ENCODE assay signal across 30 cellular contexts in the genomic region with DNA sequence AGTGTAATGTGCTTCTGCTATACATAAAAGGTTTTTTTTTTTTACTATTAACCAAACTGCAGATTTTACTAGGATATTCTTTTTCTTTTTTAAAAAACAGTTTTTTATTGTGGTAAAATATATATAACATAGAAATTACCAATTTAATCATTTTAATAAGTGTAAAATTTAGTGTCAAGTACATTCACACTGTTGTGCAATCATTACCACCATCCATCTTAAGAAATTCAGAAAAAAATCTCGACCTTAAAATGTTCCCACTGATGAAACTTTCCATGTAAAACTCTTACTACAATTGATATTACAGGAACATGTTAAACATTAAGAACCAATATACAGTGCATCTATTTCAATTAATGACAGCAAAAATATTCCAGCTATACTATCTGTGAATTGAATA.
"Had no signal": no experiment of that assay in that cellular context is flagged by ENCODE, and none has a peak within 500 bp of the region (broad histone marks: within the 10 kb centered on the region; RNA-seq: fewer than 3 reads in every experiment).

No MANE protein-coding gene starts in this region.

- H3K9me3 ChIP-seq: gastrocnemius medialis, heart left ventricle had no signal

- H3K27ac ChIP-seq: brain microvascular endothelial cell, coronary artery, dorsolateral prefrontal cortex, gastrocnemius medialis, heart left ventricle, WERI-Rb-1 had no signal

- H3K36me3 ChIP-seq: brain microvascular endothelial cell, gastrocnemius medialis, heart left ventricle, WERI-Rb-1 had no signal

- DNase-seq: activated CD4-positive, alpha-beta memory T cell treated with anti-CD3 and anti-CD28 coated beads for 36 hours; activated CD4-positive, alpha-beta T cell treated with anti-CD3 and anti-CD28 coated beads for 36 hours; activated CD4-positive, alpha-beta T cell treated with anti-CD3 and anti-CD28 coated beads, Interleukin-2, amount 10 ng/mL, durations not matched to agents 24 days and 14 days; activated CD4-positive, CD25-positive, alpha-beta regulatory T cell; activated CD4-positive, CD25-positive, alpha-beta regulatory T cell treated with anti-CD3 and anti-CD28 coated beads, Interleukin-2, amount 50 U/mL, for 72 hours; activated CD8-positive, alpha-beta memory T cell treated with anti-CD3 and anti-CD28 coated beads, Interleukin-2, amount 10 ng/mL, durations not matched to agents 7 days and 5 days; activated CD8-positive, alpha-beta memory T cell treated with anti-CD3 and anti-CD28 coated beads, Interleukin-2, amount 50 U/mL, for 4 hours; activated CD8-positive, alpha-beta T cell treated with anti-CD3 and anti-CD28 coated beads, Interleukin-2, amount 10 ng/mL, durations not matched to agents 7 days and 5 days; activated effector memory CD4-positive, alpha-beta T cell treated with anti-CD3 and anti-CD28 coated beads, Interleukin-2, amount 50 U/mL, for 16 hours; activated naive CD4-positive, alpha-beta T cell; activated naive CD4-positive, alpha-beta T cell treated with anti-CD3 and anti-CD28 coated beads, Interleukin-2, amount 10 ng/mL, durations not matched to agents 7 days and 5 days; activated T-cell treated with anti-CD3 and anti-CD28 coated beads, Interleukin-2, amount 50 U/mL, for 1 hour; activated T-cell treated with anti-CD3 and anti-CD28 coated beads, Interleukin-2, amount 50 U/mL, for 48 hours; amniotic stem cell; anterior cingulate cortex; brain microvascular endothelial cell; dorsolateral prefrontal cortex; effector memory CD4-positive, alpha-beta T cell; endodermal cell; foreskin fibroblast; gastrocnemius medialis; glutamatergic neuron; heart left ventricle; T-helper 17 cell; T1000; WERI-Rb-1 had no signal

- H3K27me3 ChIP-seq: brain microvascular endothelial cell, dorsolateral prefrontal cortex, gastrocnemius medialis, heart left ventricle had no signal

- H3K4me3 ChIP-seq: coronary artery, dorsolateral prefrontal cortex, gastrocnemius medialis, heart left ventricle had no signal

- ATAC-seq: activated CD4-positive, alpha-beta T cell treated with anti-CD3 and anti-CD28 coated beads for 36 hours; activated CD8-positive, alpha-beta memory T cell treated with anti-CD3 and anti-CD28 coated beads, Interleukin-2, amount 10 ng/mL, durations not matched to agents 7 days and 5 days; activated CD8-positive, alpha-beta T cell treated with anti-CD3 and anti-CD28 coated beads, Interleukin-2, amount 10 ng/mL, durations not matched to agents 7 days and 5 days; activated naive CD4-positive, alpha-beta T cell treated with anti-CD3 and anti-CD28 coated beads, Interleukin-2, amount 50 U/mL, for 72 hours; esophagus mucosa; gastrocnemius medialis; heart left ventricle; T-helper 17 cell had no signal

- FAIRE-seq: bronchial epithelial cell had no signal
